ENCODE assay signal across 18 cellular contexts in genomic region chr6:21079468-21080048, GRCh38.
DNase-seq lines count a peak whose midpoint lies in the region; ATAC-seq and TF ChIP-seq lines count a peak whose summit lies in the region.
"Had no signal": no experiment of that assay in that cellular context is flagged by ENCODE, and none has a peak within 500 bp of the region (broad histone marks: within the 10 kb centered on the region; RNA-seq: fewer than 3 reads in every experiment).

No MANE protein-coding gene starts in this region.

- peak overlapping the region; percentile 49 for H3K27ac Mint-ChIP-seq in endodermal cell
- H3K27ac Mint-ChIP-seq: stimulated activated naive CD8-positive, alpha-beta T cell treated with anti-CD3 and anti-CD28 coated beads, Interleukin-15, amount 100 ng/mL, for 72 hours had no signal

- WGBS in endodermal cell (ENCODE audit: insufficient coverage in 1 of 2, insufficient read length in 1 of 2), 2 experiments: 80 to 93% methylated on average over 2 of the region's 2 CpGs

- peaks cover 10% of the 10 kb centered on the region for H3K9me3 ChIP-seq in endodermal cell (ENCODE audit: control insufficient read depth, low read length)
- H3K9me3 ChIP-seq in mucosa of descending colon: no peaks in the 10 kb centered on the region
- H3K9me3 ChIP-seq in MG63: no peaks in the 10 kb centered on the region
- H3K9me3 ChIP-seq: pancreas, vagina had no signal

- H3K36me3 ChIP-seq in endodermal cell (ENCODE audit: control insufficient read depth, insufficient read depth, low read length) (peaks cover 3% of the 10 kb centered on the region), mucosa of descending colon (ENCODE audit: low read depth) (no peaks in the 10 kb centered on the region), MG63 (no peaks in the 10 kb centered on the region)
- H3K36me3 ChIP-seq: heart left ventricle, pancreas, vagina had no signal

- no peaks in the 10 kb centered on the region for H3K27me3 Mint-ChIP-seq in endodermal cell (ENCODE audit: insufficient read depth)
- H3K27me3 Mint-ChIP-seq: stimulated activated naive CD8-positive, alpha-beta T cell treated with anti-CD3 and anti-CD28 coated beads, Interleukin-15, amount 100 ng/mL, for 72 hours had no signal

- H3K4me1 Mint-ChIP-seq in endodermal cell: peaks cover 36% of the 10 kb centered on the region
- H3K4me1 Mint-ChIP-seq: stimulated activated naive CD8-positive, alpha-beta T cell treated with anti-CD3 and anti-CD28 coated beads, Interleukin-15, amount 100 ng/mL, for 72 hours had no signal

- intact Hi-C loops in mucosa of descending colon (cut with DNase I, micrococcal nuclease) (no loop called here), posterior cingulate gyrus (cut with DNase I) (no loop called here)

- H3K27me3 ChIP-seq in endodermal cell (ENCODE audit: control insufficient read depth, insufficient read depth, low read length, poor library complexity, severe bottlenecking) (no peaks in the 10 kb centered on the region), MG63 (no peaks in the 10 kb centered on the region)
- H3K27me3 ChIP-seq: heart left ventricle, pancreas, vagina had no signal

- peaks cover 26% of the 10 kb centered on the region for H3K4me1 ChIP-seq in endodermal cell (ENCODE audit: control insufficient read depth, insufficient read depth, low read length)
- no peaks in the 10 kb centered on the region for H3K4me1 ChIP-seq in mucosa of descending colon (ENCODE audit: low read depth)
- H3K4me1 ChIP-seq: vagina had no signal

- H3K4me3 Mint-ChIP-seq in endodermal cell: no peak overlapping the region
- H3K4me3 Mint-ChIP-seq: stimulated activated naive CD8-positive, alpha-beta T cell treated with anti-CD3 and anti-CD28 coated beads, Interleukin-15, amount 100 ng/mL, for 72 hours had no signal

- TF ChIP-seq CTCF in endodermal cell (conservative IDR thresholded peaks at IDR 0.05): no peak
- TF ChIP-seq CTCF in mucosa of descending colon (IDR thresholded peaks at IDR 0.05): no peak

- peaks cover 5% of the 10 kb centered on the region for H3K9me3 Mint-ChIP-seq in endodermal cell

- H3K4me3 ChIP-seq in endodermal cell (ENCODE audit: low read length) (no peak overlapping the region), mucosa of descending colon (no peak overlapping the region), MG63 (no peak overlapping the region)
- H3K4me3 ChIP-seq: heart left ventricle, pancreas, vagina had no signal

- peak; percentile 24 for DNase-seq in DMS79 treated with DMSO at 0.1 percent for 48 hours (lab: John Stamatoyannopoulos, UW)
- DNase-seq in NCI-H226: peak; percentile 12
- DNase-seq in endodermal cell: peak; percentile 57
- no peak for DNase-seq in mucosa of descending colon
- DNase-seq in activated T-cell treated with anti-CD3 and anti-CD28 coated beads, Interleukin-2, amount 50 U/mL, for 48 hours: no peak
- no peak for DNase-seq in posterior cingulate gyrus
- no peak for DNase-seq in MG63
- DNase-seq: activated effector memory CD4-positive, alpha-beta T cell treated with Interleukin-2 at 50 U/mL for 16 hours; effector memory CD4-positive, alpha-beta T cell; heart left ventricle; NCI-H446 treated with DMSO at 0.1 percent for 48 hours; pancreas; stimulated activated CD4-positive, alpha-beta T cell treated with anti-CD3 and anti-CD28 coated beads, Interleukin-12 subunit alpha, Interleukin-12 subunit beta, amount 100 ng/mL, for 4 hours; stimulated activated naive CD8-positive, alpha-beta T cell treated with anti-CD3 and anti-CD28 coated beads, Interleukin-15, amount 100 ng/mL, for 72 hours had no signal

- ATAC-seq in mucosa of descending colon: peak; percentile 13
- ATAC-seq in HG02938 (IDR thresholded peaks at IDR 0.05; ENCODE audit: unreplicated experiment): no peak
- ATAC-seq: HCT116; heart left ventricle; stimulated activated naive CD8-positive, alpha-beta T cell treated with anti-CD3 and anti-CD28 coated beads, Interleukin-15, amount 100 ng/mL, for 72 hours had no signal

- H3K27ac ChIP-seq in endodermal cell (ENCODE audit: low read depth, low read length): no peak overlapping the region
- H3K27ac ChIP-seq: C4-2B, heart left ventricle, vagina had no signal

- H3K9ac ChIP-seq in endodermal cell (ENCODE audit: extremely low read depth, low read length, poor library complexity, severe bottlenecking): no peak overlapping the region

- peaks cover 9% of the 10 kb centered on the region for H3K36me3 Mint-ChIP-seq in endodermal cell (ENCODE audit: low read depth)

Comparison
In these comparisons a context has a peak if more than half of its experiments do, and no peak if none do; other contexts are left out.
1. DNase-seq: peak in DMS79 treated with DMSO at 0.1 percent for 48 hours (single experiment), NCI-H226 (single experiment) and endodermal cell (single experiment); none in mucosa of descending colon (0 of 3), activated T-cell treated with anti-CD3 and anti-CD28 coated beads, Interleukin-2, amount 50 U/mL, for 48 hours (0 of 2), posterior cingulate gyrus (0 of 10) and MG63 (single experiment).